In the genomic region with DNA sequence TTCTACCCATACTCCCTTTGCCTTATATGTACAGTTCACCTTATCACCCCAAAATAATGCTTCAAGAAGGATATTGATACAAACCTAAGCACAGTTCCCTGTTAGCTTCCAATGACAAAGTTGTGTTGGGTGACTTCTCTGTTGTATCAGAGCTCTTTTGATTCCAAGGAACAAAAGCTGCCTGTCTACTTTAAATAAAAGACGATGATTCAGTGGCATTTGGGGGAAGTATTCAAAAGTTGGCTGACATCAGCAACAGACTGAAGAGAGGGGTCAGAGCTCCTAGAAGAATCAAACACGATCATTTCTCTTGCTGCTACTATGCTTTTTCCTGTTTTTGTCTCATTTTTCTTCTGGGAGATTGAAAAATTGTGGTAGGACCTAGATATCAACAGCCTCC, we compare ENCODE assay signal across 1 cellular context.
TF ChIP-seq lines count a peak whose summit lies in the region.

No MANE protein-coding gene starts in this region.

TF ChIP-seq in GM23338, 12 proteins besides CTCF, POLR2A, EP300 and RAD21 (continued from another document):
- no peak for TF ChIP-seq JUNB (IDR thresholded peaks at IDR 0.05; ENCODE audit: unreplicated experiment)
- TF ChIP-seq NANOG (IDR thresholded peaks at IDR 0.05; ENCODE audit: borderline replicate concordance), result no peak
- TF ChIP-seq, protein P1, sequence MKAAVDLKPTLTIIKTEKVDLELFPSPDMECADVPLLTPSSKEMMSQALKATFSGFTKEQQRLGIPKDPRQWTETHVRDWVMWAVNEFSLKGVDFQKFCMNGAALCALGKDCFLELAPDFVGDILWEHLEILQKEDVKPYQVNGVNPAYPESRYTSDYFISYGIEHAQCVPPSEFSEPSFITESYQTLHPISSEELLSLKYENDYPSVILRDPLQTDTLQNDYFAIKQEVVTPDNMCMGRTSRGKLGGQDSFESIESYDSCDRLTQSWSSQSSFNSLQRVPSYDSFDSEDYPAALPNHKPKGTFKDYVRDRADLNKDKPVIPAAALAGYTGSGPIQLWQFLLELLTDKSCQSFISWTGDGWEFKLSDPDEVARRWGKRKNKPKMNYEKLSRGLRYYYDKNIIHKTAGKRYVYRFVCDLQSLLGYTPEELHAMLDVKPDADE (IDR thresholded peaks at IDR 0.05), result no peak
- TF ChIP-seq CREB1 (CRISPR knock-in tag; IDR thresholded peaks at IDR 0.05; ENCODE audit: low read depth), result no peak
- TF ChIP-seq, protein P2, sequence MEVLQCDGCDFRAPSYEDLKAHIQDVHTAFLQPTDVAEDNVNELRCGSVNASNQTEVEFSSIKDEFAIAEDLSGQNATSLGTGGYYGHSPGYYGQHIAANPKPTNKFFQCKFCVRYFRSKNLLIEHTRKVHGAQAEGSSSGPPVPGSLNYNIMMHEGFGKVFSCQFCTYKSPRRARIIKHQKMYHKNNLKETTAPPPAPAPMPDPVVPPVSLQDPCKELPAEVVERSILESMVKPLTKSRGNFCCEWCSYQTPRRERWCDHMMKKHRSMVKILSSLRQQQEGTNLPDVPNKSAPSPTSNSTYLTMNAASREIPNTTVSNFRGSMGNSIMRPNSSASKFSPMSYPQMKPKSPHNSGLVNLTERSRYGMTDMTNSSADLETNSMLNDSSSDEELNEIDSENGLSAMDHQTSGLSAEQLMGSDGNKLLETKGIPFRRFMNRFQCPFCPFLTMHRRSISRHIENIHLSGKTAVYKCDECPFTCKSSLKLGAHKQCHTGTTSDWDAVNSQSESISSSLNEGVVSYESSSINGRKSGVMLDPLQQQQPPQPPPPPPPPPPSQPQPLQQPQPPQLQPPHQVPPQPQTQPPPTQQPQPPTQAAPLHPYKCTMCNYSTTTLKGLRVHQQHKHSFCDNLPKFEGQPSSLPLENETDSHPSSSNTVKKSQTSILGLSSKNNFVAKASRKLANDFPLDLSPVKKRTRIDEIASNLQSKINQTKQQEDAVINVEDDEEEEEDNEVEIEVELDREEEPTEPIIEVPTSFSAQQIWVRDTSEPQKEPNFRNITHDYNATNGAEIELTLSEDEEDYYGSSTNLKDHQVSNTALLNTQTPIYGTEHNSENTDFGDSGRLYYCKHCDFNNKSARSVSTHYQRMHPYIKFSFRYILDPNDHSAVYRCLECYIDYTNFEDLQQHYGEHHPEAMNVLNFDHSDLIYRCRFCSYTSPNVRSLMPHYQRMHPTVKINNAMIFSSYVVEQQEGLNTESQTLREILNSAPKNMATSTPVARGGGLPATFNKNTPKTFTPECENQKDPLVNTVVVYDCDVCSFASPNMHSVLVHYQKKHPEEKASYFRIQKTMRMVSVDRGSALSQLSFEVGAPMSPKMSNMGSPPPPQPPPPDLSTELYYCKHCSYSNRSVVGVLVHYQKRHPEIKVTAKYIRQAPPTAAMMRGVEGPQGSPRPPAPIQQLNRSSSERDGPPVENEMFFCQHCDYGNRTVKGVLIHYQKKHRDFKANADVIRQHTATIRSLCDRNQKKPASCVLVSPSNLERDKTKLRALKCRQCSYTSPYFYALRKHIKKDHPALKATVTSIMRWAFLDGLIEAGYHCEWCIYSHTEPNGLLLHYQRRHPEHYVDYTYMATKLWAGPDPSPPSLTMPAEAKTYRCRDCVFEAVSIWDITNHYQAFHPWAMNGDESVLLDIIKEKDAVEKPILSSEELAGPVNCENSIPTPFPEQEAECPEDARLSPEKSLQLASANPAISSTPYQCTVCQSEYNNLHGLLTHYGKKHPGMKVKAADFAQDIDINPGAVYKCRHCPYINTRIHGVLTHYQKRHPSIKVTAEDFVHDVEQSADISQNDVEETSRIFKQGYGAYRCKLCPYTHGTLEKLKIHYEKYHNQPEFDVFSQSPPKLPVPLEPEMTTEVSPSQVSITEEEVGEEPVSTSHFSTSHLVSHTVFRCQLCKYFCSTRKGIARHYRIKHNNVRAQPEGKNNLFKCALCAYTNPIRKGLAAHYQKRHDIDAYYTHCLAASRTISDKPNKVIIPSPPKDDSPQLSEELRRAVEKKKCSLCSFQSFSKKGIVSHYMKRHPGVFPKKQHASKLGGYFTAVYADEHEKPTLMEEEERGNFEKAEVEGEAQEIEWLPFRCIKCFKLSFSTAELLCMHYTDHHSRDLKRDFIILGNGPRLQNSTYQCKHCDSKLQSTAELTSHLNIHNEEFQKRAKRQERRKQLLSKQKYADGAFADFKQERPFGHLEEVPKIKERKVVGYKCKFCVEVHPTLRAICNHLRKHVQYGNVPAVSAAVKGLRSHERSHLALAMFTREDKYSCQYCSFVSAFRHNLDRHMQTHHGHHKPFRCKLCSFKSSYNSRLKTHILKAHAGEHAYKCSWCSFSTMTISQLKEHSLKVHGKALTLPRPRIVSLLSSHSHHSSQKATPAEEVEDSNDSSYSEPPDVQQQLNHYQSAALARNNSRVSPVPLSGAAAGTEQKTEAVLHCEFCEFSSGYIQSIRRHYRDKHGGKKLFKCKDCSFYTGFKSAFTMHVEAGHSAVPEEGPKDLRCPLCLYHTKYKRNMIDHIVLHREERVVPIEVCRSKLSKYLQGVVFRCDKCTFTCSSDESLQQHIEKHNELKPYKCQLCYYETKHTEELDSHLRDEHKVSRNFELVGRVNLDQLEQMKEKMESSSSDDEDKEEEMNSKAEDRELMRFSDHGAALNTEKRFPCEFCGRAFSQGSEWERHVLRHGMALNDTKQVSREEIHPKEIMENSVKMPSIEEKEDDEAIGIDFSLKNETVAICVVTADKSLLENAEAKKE (CRISPR knock-in tag; IDR thresholded peaks at IDR 0.05), result no peak
- no peak for TF ChIP-seq ZNF114 (CRISPR knock-in tag; IDR thresholded peaks at IDR 0.05)
- no peak for TF ChIP-seq POLR2AphosphoS5 (IDR thresholded peaks at IDR 0.05; ENCODE audit: low read depth)
- no peak for TF ChIP-seq ZNF331 (CRISPR knock-in tag; IDR thresholded peaks at IDR 0.05; ENCODE audit: low read depth)
- no peak for TF ChIP-seq STAT1 (IDR thresholded peaks at IDR 0.05; ENCODE audit: unreplicated experiment)
TF ChIP-seq in GM23338: peak in this region for 0.
